Comparison of ENCODE assay signal across 8 cellular contexts in the genomic region with DNA sequence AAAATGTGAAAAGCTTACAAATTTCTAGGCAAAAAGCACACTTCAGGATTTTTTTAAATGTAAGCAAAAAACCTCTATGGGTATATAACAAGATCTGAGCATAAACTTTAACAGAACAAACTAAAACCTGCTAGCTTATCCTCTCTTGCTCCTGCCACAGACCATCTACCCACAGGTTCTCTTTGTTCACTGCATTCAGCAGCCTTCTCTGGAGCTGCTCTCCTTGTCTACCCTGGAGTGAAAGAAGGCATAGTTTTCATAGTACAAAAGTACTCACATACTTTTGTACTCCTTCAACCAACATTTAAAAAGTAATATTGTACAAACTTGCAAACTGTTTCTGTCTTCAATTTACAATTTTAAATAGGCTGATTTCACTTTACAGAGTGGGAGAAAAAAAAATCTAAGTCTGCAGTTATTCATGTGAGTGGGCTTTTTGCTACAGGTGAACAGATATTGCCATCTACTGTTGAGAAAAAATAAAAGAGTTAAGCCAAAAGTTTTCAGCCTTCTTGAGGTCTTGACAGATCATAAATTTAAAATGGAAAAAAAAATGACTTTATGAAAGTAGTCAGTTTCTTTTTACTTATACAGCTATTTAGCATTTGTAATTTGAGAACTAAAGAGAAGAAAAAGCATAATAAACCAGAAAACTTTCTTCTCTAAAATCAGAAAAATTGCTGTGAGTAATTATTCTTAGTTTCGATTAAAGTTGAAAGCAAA. TPM values are rescaled to one million over a fixed set of nuclear protein-coding genes. Genes with fewer than 3 reads are reported as not detected.
DNase-seq lines count a peak whose midpoint lies in the region; ATAC-seq and TF ChIP-seq lines count a peak whose summit lies in the region.

No MANE protein-coding gene starts in this region.

- peak overlapping the region; percentile 57 for H3K4me2 ChIP-seq in neural progenitor cell

- H4K20me1 ChIP-seq in neural progenitor cell (ENCODE audit: low read depth), result no peaks in the 10 kb centered on the region

- no peak overlapping the region for H3K4me3 Mint-ChIP-seq in neural progenitor cell

- in situ Hi-C loops in T47D (cut with HindIII; ENCODE audit: low pct_unique_long_range_greater_than_20kb, low sequenced_read_pairs), result no loop called here
- in situ Hi-C loops in brain microvascular endothelial cell (cut with HindIII; ENCODE audit: low pct_ligation_motif_present, low sequenced_read_pairs), result no loop called here

- ATAC-seq in HG02798 (IDR thresholded peaks at IDR 0.05; ENCODE audit: poor library complexity, unreplicated experiment), result no peak

- H3K36me3 ChIP-seq in neural progenitor cell (no peaks in the 10 kb centered on the region), brain microvascular endothelial cell (replicated peaks) (no peaks in the 10 kb centered on the region)

- no peak overlapping the region for H3K4me3 ChIP-seq in neural progenitor cell
- no peak overlapping the region for H3K4me3 ChIP-seq in brain microvascular endothelial cell (ENCODE audit: low read depth, low read length)

- peak overlapping the region; percentile 47 for H3K27ac ChIP-seq in neural progenitor cell
- H3K27ac ChIP-seq in brain microvascular endothelial cell, result no peak overlapping the region

- H3F3A ChIP-seq in neural progenitor cell (ENCODE audit: low read depth), result peaks cover 7% of the 10 kb centered on the region

- H3K79me2 ChIP-seq in neural progenitor cell (ENCODE audit: low read depth), result no peaks in the 10 kb centered on the region

- TF ChIP-seq CTCF in neural progenitor cell (IDR thresholded peaks at IDR 0.05) (peak; percentile 66), brain microvascular endothelial cell (IDR thresholded peaks at IDR 0.05; ENCODE audit: low read depth, low read length, missing control alignments) (no peak)

- peaks cover 15% of the 10 kb centered on the region for H3K4me1 ChIP-seq in neural progenitor cell

- peak overlapping the region; percentile 11 for H3K27ac Mint-ChIP-seq in neural progenitor cell

- no peak overlapping the region for H3K9ac ChIP-seq in neural progenitor cell

- H2AFZ ChIP-seq in neural progenitor cell (replicated peaks), result peak overlapping the region; percentile 67

- H3K9me3 ChIP-seq in neural progenitor cell (ENCODE audit: low read depth), result no peaks in the 10 kb centered on the region

- DNase-seq in ELR (ENCODE audit: low read depth) (peak; percentile 44), M059J (ENCODE audit: low read depth) (peak; percentile 37), T47D (ENCODE audit: low read depth in 1 of 2, low spot score in 1 of 2) (peak; percentile 62 to 71), neural progenitor cell (ENCODE audit: low spot score) (peak; percentile 62), cerebellar nuclear complex (lab: John Stamatoyannopoulos, UW) (no peak), T1000 (lab: John Stamatoyannopoulos, UW) (no peak), brain microvascular endothelial cell (no peak)

- no peaks in the 10 kb centered on the region for H3K27me3 Mint-ChIP-seq in neural progenitor cell (ENCODE audit: insufficient read depth, low read depth)

- H3K4me1 Mint-ChIP-seq in neural progenitor cell, result peaks cover 10% of the 10 kb centered on the region

- H3K27me3 ChIP-seq in neural progenitor cell (no peaks in the 10 kb centered on the region), brain microvascular endothelial cell (replicated peaks) (no peaks in the 10 kb centered on the region)

- no peaks in the 10 kb centered on the region for H3K36me3 Mint-ChIP-seq in neural progenitor cell

- H3K9me3 Mint-ChIP-seq in neural progenitor cell, result no peaks in the 10 kb centered on the region

RNA-seq across cellular contexts. Expression of gene TERC, which starts 20.4 kb away (rescaled TPM):
- total RNA-seq in M059J (2014; rRNA removed; shearing (Covaris generic)), result 33.4 and 110 TPM in 2 replicates
- total RNA-seq in neural progenitor cell (ENCODE audit: low replicate concordance), result 47.5 and 119 TPM in 2 replicates

RNA-seq across cellular contexts. Expression of gene ACTRT3, which starts 24.9 kb away (rescaled TPM):
- total RNA-seq in M059J (2014; rRNA removed; shearing (Covaris generic)), result 1.7 and 2.9 TPM in 2 replicates
- 0.31 and 0.34 TPM in 2 replicates for total RNA-seq in neural progenitor cell (ENCODE audit: low replicate concordance)

RNA-seq across cellular contexts. Expression of gene MYNN, which starts 28.7 kb away (rescaled TPM):
- total RNA-seq in M059J (2014; rRNA removed; shearing (Covaris generic)), result 22.0 and 27.2 TPM in 2 replicates
- total RNA-seq in neural progenitor cell (ENCODE audit: low replicate concordance), result 19.2 and 23.6 TPM in 2 replicates

Comparison
In these comparisons a context has a peak if more than half of its experiments do, and no peak if none do; other contexts are left out.
1. DNase-seq: peak in ELR (single experiment), M059J (single experiment), T47D (2 of 2) and neural progenitor cell (single experiment); none in cerebellar nuclear complex (0 of 2), T1000 (single experiment) and brain microvascular endothelial cell (single experiment).